ENCODE assay signal across 8 cellular contexts in genomic region chr5:126972062-126972895, GRCh38. TPM values are rescaled to one million over a fixed set of nuclear protein-coding genes. Genes with fewer than 3 reads are reported as not detected.
DNase-seq lines count a peak whose midpoint lies in the region; ATAC-seq and TF ChIP-seq lines count a peak whose summit lies in the region.

No MANE protein-coding gene starts in this region.

- peak overlapping the region; percentile 45 for H3K4me3 Mint-ChIP-seq in central memory CD8-positive, alpha-beta T cell
- H3K4me3 Mint-ChIP-seq in stimulated activated naive CD8-positive, alpha-beta T cell treated with anti-CD3 and anti-CD28 coated beads, Interleukin-15, amount 100 ng/mL, for 72 hours, result peak overlapping the region; percentile 45 to 70

- H3K36me3 ChIP-seq in heart left ventricle, result no peaks in the 10 kb centered on the region
- no peaks in the 10 kb centered on the region for H3K36me3 ChIP-seq in right atrium auricular region

- H3K4me3 ChIP-seq in heart left ventricle (no peak overlapping the region), right atrium auricular region (no peak overlapping the region)

- peaks cover 3 to 54% (median 37%) of the 10 kb centered on the region in 12 donors for H3K4me1 ChIP-seq in heart left ventricle
- peaks cover 0 to 39% of the 10 kb centered on the region in 2 donors for H3K4me1 ChIP-seq in right atrium auricular region
- no peaks in the 10 kb centered on the region for H3K4me1 ChIP-seq in foreskin keratinocyte

- H3K9me3 Mint-ChIP-seq in central memory CD8-positive, alpha-beta T cell, result no peaks in the 10 kb centered on the region
- peaks cover 0 to 5% of the 10 kb centered on the region in 2 donors for H3K9me3 Mint-ChIP-seq in stimulated activated naive CD8-positive, alpha-beta T cell treated with anti-CD3 and anti-CD28 coated beads, Interleukin-15, amount 100 ng/mL, for 72 hours

- DNase-seq in heart left ventricle (no peak), right atrium auricular region (ENCODE audit: low spot score) (no peak), NOMO-1 treated with DMSO at 0.1 percent for 48 hours (lab: John Stamatoyannopoulos, UW; ENCODE audit: unreplicated experiment) (peak; percentile 88), foreskin keratinocyte (no peak), NCI-H1930 (lab: John Stamatoyannopoulos, UW) (no peak)
- DNase-seq in central memory CD8-positive, alpha-beta T cell (ENCODE audit: low spot score in 2 of 2), result peak in 1 of 2 donors; percentile 23
- DNase-seq in stimulated activated naive CD8-positive, alpha-beta T cell treated with anti-CD3 and anti-CD28 coated beads, Interleukin-15, amount 100 ng/mL, for 72 hours, result peak; percentile 42 to 59

- H3K36me3 Mint-ChIP-seq in central memory CD8-positive, alpha-beta T cell (ENCODE audit: insufficient read depth), result peaks cover 1% of the 10 kb centered on the region

- H3K27ac ChIP-seq in heart left ventricle (peak overlapping the region in 9 of 12 donors; percentile 53 to 82 (median 69)), right atrium auricular region (no peak overlapping the region), foreskin keratinocyte (no peak overlapping the region)

- H3K27me3 Mint-ChIP-seq in central memory CD8-positive, alpha-beta T cell, result no peaks in the 10 kb centered on the region
- H3K27me3 Mint-ChIP-seq in stimulated activated naive CD8-positive, alpha-beta T cell treated with anti-CD3 and anti-CD28 coated beads, Interleukin-15, amount 100 ng/mL, for 72 hours, result no peaks in the 10 kb centered on the region

- H3K27ac Mint-ChIP-seq in central memory CD8-positive, alpha-beta T cell (ENCODE audit: low read depth), result peak overlapping the region; percentile 85
- peak overlapping the region; percentile 97 to 98 for H3K27ac Mint-ChIP-seq in stimulated activated naive CD8-positive, alpha-beta T cell treated with anti-CD3 and anti-CD28 coated beads, Interleukin-15, amount 100 ng/mL, for 72 hours

- peaks cover 12% of the 10 kb centered on the region for H3K4me1 Mint-ChIP-seq in central memory CD8-positive, alpha-beta T cell
- H3K4me1 Mint-ChIP-seq in stimulated activated naive CD8-positive, alpha-beta T cell treated with anti-CD3 and anti-CD28 coated beads, Interleukin-15, amount 100 ng/mL, for 72 hours, result peaks cover 47% of the 10 kb centered on the region

- TF ChIP-seq CTCF in heart left ventricle (IDR thresholded peaks at IDR 0.05) (no peak), right atrium auricular region (IDR thresholded peaks at IDR 0.05) (no peak), foreskin keratinocyte (conservative IDR thresholded peaks at IDR 0.05) (no peak)

- H3K27me3 ChIP-seq in heart left ventricle, result no peaks in the 10 kb centered on the region
- no peaks in the 10 kb centered on the region for H3K27me3 ChIP-seq in right atrium auricular region
- no peaks in the 10 kb centered on the region for H3K27me3 ChIP-seq in foreskin keratinocyte

- WGBS in heart left ventricle, 4 donors, result 26 to 28% (median 26%) methylated on average over 4 of the region's 4 CpGs

- H3K9me3 ChIP-seq in heart left ventricle (no peaks in the 10 kb centered on the region), right atrium auricular region (no peaks in the 10 kb centered on the region)

- ATAC-seq in heart left ventricle (peak in 1 of 4 donors; percentile 18), HG02938 (IDR thresholded peaks at IDR 0.05; ENCODE audit: unreplicated experiment) (peak; percentile 79), foreskin keratinocyte (no peak)
- peak; percentile 86 for ATAC-seq in central memory CD8-positive, alpha-beta T cell (replicated peaks; ENCODE audit: extremely low read depth, poor library complexity, severe bottlenecking)
- peak; percentile 90 for ATAC-seq in stimulated activated naive CD8-positive, alpha-beta T cell treated with anti-CD3 and anti-CD28 coated beads, Interleukin-15, amount 100 ng/mL, for 72 hours

- intact Hi-C loops in heart left ventricle (cut with DNase I), result loop anchor here in 6 of 10 donors (5.0 to 10.0 kb wide), 4 partner anchors 35 to 60 kb away; partner anchors contain the start of gene MARCHF3 (in 1 of the 6)

- TF ChIP-seq POLR2A in heart left ventricle (IDR thresholded peaks at IDR 0.05), result no peak

RNA-seq across cellular contexts. Expression of gene MARCHF3, which starts 58.1 kb away (rescaled TPM):
- total RNA-seq in heart left ventricle (10 to 100 TPM; 19.9 to 50.3 (median 38.0) TPM), right atrium auricular region (10 to 100 TPM; 14.5 to 19.7 TPM), foreskin keratinocyte (0.42 and 0.61 TPM in 2 replicates)
- polyA plus RNA-seq in heart left ventricle (100 to 1,000 TPM in 1 of 2 donors, 1 to 10 TPM in 1; 9.9 to 113 TPM), foreskin keratinocyte (0.26 and 0.51 TPM in 2 replicates)

Comparison
In these comparisons a context has a peak if more than half of its experiments do, and no peak if none do; other contexts are left out.
1. H3K27ac ChIP-seq: peak in heart left ventricle (9 of 12); none in right atrium auricular region (0 of 2) and foreskin keratinocyte (single experiment).
2. DNase-seq: peak in NOMO-1 treated with DMSO at 0.1 percent for 48 hours (single experiment) and stimulated activated naive CD8-positive, alpha-beta T cell treated with anti-CD3 and anti-CD28 coated beads, Interleukin-15, amount 100 ng/mL, for 72 hours (2 of 2); none in heart left ventricle (0 of 5), right atrium auricular region (single experiment), foreskin keratinocyte (0 of 2) and NCI-H1930 (0 of 2).